ENCODE assay signal across 29 cellular contexts in the genomic region with DNA sequence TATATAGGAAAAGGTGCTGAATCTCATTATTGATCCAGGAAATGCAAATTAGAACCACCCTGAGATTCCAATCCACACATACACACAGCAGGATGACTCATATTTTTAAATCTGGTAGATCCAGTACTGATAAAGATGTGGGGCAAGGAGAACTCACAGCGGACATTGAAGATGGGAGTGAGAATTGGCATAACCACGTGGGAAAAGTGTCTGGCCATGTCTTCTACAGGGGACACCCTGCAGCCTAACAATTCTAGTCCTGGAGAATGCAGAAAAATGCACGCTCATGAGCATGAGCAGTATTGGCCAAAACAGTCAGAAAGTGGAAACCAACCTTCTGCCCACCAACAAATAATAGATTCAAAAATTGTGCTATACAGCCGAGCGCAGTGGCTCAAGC. TPM values are rescaled to one million over a fixed set of nuclear protein-coding genes. Genes with fewer than 3 reads are reported as not detected.
DNase-seq lines count a peak whose midpoint lies in the region; ATAC-seq and TF ChIP-seq lines count a peak whose summit lies in the region.
"Had no signal": no experiment of that assay in that cellular context is flagged by ENCODE, and none has a peak within 500 bp of the region (broad histone marks: within the 10 kb centered on the region; RNA-seq: fewer than 3 reads in every experiment).

No MANE protein-coding gene starts in this region.

- no peaks in the 10 kb centered on the region for H3K4me1 Mint-ChIP-seq in activated naive CD4-positive, alpha-beta T cell treated with anti-CD3 and anti-CD28 coated beads, Interleukin-2, amount 50 U/mL, for 24 hours
- peaks cover 34% of the 10 kb centered on the region for H3K4me1 Mint-ChIP-seq in stimulated activated memory B cell treated with anti-CD40 and anti-IgM and Interleukin-4, amounts not matched to agents 10 μg/mL and 1 μg/mL and 100 μg/mL, for 72 hours
- H3K4me1 Mint-ChIP-seq in H9 = peaks cover 7 to 8% of the 10 kb centered on the region in 2 experiments; a peak in 3 of 4 replicates

- H2BK15ac ChIP-seq in H9 (ENCODE audit: low read depth, low read length) = no peak overlapping the region

- H3K56ac ChIP-seq in H9 (ENCODE audit: insufficient read length, low read depth, low read length) = no peak overlapping the region

- H3K27me3 Mint-ChIP-seq in activated naive CD4-positive, alpha-beta T cell treated with anti-CD3 and anti-CD28 coated beads, Interleukin-2, amount 50 U/mL, for 24 hours = no peaks in the 10 kb centered on the region
- H3K27me3 Mint-ChIP-seq in stimulated activated memory B cell treated with anti-CD40 and anti-IgM and Interleukin-4, amounts not matched to agents 10 μg/mL and 1 μg/mL and 100 μg/mL, for 72 hours = peaks cover 18% of the 10 kb centered on the region
- peaks cover 30% of the 10 kb centered on the region for H3K27me3 Mint-ChIP-seq in H9 (ENCODE audit: low read depth)
- H3K27me3 Mint-ChIP-seq: activated naive CD8-positive, alpha-beta T cell; naive thymus-derived CD8-positive, alpha-beta T cell had no signal

- H3K27me3 ChIP-seq in H9 (ENCODE audit: insufficient read depth, low read length) = no peaks in the 10 kb centered on the region
- H3K27me3 ChIP-seq: ascending aorta, esophagus squamous epithelium, gastroesophageal sphincter had no signal

- H3K4me1 ChIP-seq in H9 (ENCODE audit: insufficient read depth, low read length) = no peaks in the 10 kb centered on the region; the same call in 1 of the 2 replicates
- H3K4me1 ChIP-seq: ascending aorta had no signal

- no peaks in the 10 kb centered on the region for H3K9me3 ChIP-seq in H9 (ENCODE audit: control insufficient read depth, low read depth, low read length)
- H3K9me3 ChIP-seq: ascending aorta, esophagus squamous epithelium, gastroesophageal sphincter had no signal

- H3K4me3 ChIP-seq in epithelial cell of esophagus (ENCODE audit: low read length) = no peak overlapping the region
- H3K4me3 ChIP-seq: ascending aorta, esophagus squamous epithelium, gastroesophageal sphincter had no signal

- H4K5ac ChIP-seq in H9 (ENCODE audit: insufficient read length, low read depth, low read length) = no peak overlapping the region

- H2AFZ ChIP-seq in H9 (ENCODE audit: low read length) = no peak overlapping the region

- H3K79me1 ChIP-seq in H9 (ENCODE audit: insufficient read depth, low read depth, low read length, poor library complexity, severe bottlenecking) = no peaks in the 10 kb centered on the region

- POLR2A ChIA-PET in RWPE1 (lab: Yijun Ruan, JAX; ENCODE audit: low non-redundant PET) = no interaction called here

- no peak for ATAC-seq in stimulated activated memory B cell treated with anti-CD40 and anti-IgM and Interleukin-4, amounts not matched to agents 10 μg/mL and 1 μg/mL and 100 μg/mL, for 72 hours
- ATAC-seq in HG03280 (IDR thresholded peaks at IDR 0.05; ENCODE audit: unreplicated experiment) = no peak
- ATAC-seq: activated T-cell treated with anti-CD3 and anti-CD28 coated beads, Interleukin-2, amount 50 U/mL, for 72 hours; gastroesophageal sphincter; naive thymus-derived CD8-positive, alpha-beta T cell; sciatic nerve had no signal

- no peaks in the 10 kb centered on the region for H3K23me2 ChIP-seq in H9 (ENCODE audit: insufficient read length, low read depth, low read length, poor library complexity, severe bottlenecking)

- H2BK12ac ChIP-seq in H9 (ENCODE audit: insufficient read length, low read depth, low read length) = no peak overlapping the region

- no peak overlapping the region for H3T11ph ChIP-seq in H9 (ENCODE audit: low read length)

- H4K20me1 ChIP-seq in H9 (ENCODE audit: control insufficient read depth, insufficient read depth, insufficient read length) = no peaks in the 10 kb centered on the region

- no peak overlapping the region for H3K18ac ChIP-seq in H9 (ENCODE audit: insufficient read length, low read depth, low read length)

- no peaks in the 10 kb centered on the region for H3K79me2 ChIP-seq in H9 (ENCODE audit: insufficient read depth, low read length)

- H3K23ac ChIP-seq in H9 (ENCODE audit: insufficient read length, low read depth, low read length) = no peak overlapping the region

- H3K27ac Mint-ChIP-seq in activated naive CD4-positive, alpha-beta T cell treated with anti-CD3 and anti-CD28 coated beads, Interleukin-2, amount 50 U/mL, for 24 hours = peak overlapping the region; percentile 35
- peak overlapping the region; percentile 44 for H3K27ac Mint-ChIP-seq in stimulated activated memory B cell treated with anti-CD40 and anti-IgM and Interleukin-4, amounts not matched to agents 10 μg/mL and 1 μg/mL and 100 μg/mL, for 72 hours
- H3K27ac Mint-ChIP-seq in H9 = no peak overlapping the region; a peak in 1 of 7 replicates
- H3K27ac Mint-ChIP-seq: activated T-cell treated with anti-CD3 and anti-CD28 coated beads, Interleukin-2, amount 50 U/mL, for 72 hours had no signal

- no peaks in the 10 kb centered on the region for H3K9me3 Mint-ChIP-seq in activated naive CD4-positive, alpha-beta T cell treated with anti-CD3 and anti-CD28 coated beads, Interleukin-2, amount 50 U/mL, for 24 hours
- H3K9me3 Mint-ChIP-seq in stimulated activated memory B cell treated with anti-CD40 and anti-IgM and Interleukin-4, amounts not matched to agents 10 μg/mL and 1 μg/mL and 100 μg/mL, for 72 hours = no peaks in the 10 kb centered on the region
- peaks cover 0 to 3% of the 10 kb centered on the region in 2 experiments; a peak in 1 of 5 replicates for H3K9me3 Mint-ChIP-seq in H9
- H3K9me3 Mint-ChIP-seq: activated T-cell treated with anti-CD3 and anti-CD28 coated beads, Interleukin-2, amount 50 U/mL, for 72 hours; naive thymus-derived CD8-positive, alpha-beta T cell had no signal

- H3K4ac ChIP-seq in H9 (ENCODE audit: low read depth, low read length) = no peak overlapping the region

- WGBS in H9 (ENCODE audit: extremely low coverage, insufficient read length, low lambda C conversion rate) = no CpG with 5 or more reads among the region's 5 CpGs

- no peak overlapping the region for H2BK120ac ChIP-seq in H9 (ENCODE audit: low read depth, low read length, poor library complexity, severe bottlenecking)

- no peak for TF ChIP-seq CTCF in RWPE1 (conservative IDR thresholded peaks at IDR 0.05; ENCODE audit: low read depth)
- no peak for TF ChIP-seq CTCF in epithelial cell of esophagus (IDR thresholded peaks at IDR 0.05; ENCODE audit: insufficient read depth, low read depth, low read length, missing control alignments)
- no peak for TF ChIP-seq CTCF in H9 (conservative IDR thresholded peaks at IDR 0.05)

- H3K4me3 Mint-ChIP-seq in activated naive CD4-positive, alpha-beta T cell treated with anti-CD3 and anti-CD28 coated beads, Interleukin-2, amount 50 U/mL, for 24 hours = no peak overlapping the region
- H3K4me3 Mint-ChIP-seq in stimulated activated memory B cell treated with anti-CD40 and anti-IgM and Interleukin-4, amounts not matched to agents 10 μg/mL and 1 μg/mL and 100 μg/mL, for 72 hours = no peak overlapping the region
- H3K4me3 Mint-ChIP-seq in H9 = no peak overlapping the region
- H3K4me3 Mint-ChIP-seq: activated naive CD8-positive, alpha-beta T cell; activated T-cell treated with anti-CD3 and anti-CD28 coated beads, Interleukin-2, amount 50 U/mL, for 72 hours had no signal

- no peak overlapping the region for H2BK5ac ChIP-seq in H9 (ENCODE audit: insufficient read length, low read length)

- CTCF ChIA-PET in RWPE1 (lab: Yijun Ruan, JAX) = no interaction called here

- no peak for DNase-seq in activated naive CD4-positive, alpha-beta T cell treated with Interleukin-2 at 50 U/mL for 16 hours
- DNase-seq in RWPE1 (ENCODE audit: low spot score) (no peak), epithelial cell of esophagus (ENCODE audit: low read depth) (peak; percentile 67), H9 (no peak), DMS114 treated with DMSO at 0.1 percent for 48 hours (lab: John Stamatoyannopoulos, UW; ENCODE audit: unreplicated experiment) (no peak)
- DNase-seq: activated CD4-positive, alpha-beta T cell treated with anti-CD3 and anti-CD28 coated beads for 1 hour; activated T-cell treated with anti-CD3 and anti-CD28 coated beads, Interleukin-2, amount 50 U/mL, for 72 hours; COR-L47; effector CD4-positive, alpha-beta T cell; esophagus squamous epithelium; H7; MM.1S; naive thymus-derived CD8-positive, alpha-beta T cell; NCI-H1436 treated with DMSO at 0.1 percent for 48 hours; NCI-H526 treated with DMSO at 0.1 percent for 48 hours; stimulated activated CD8-positive, alpha-beta memory T cell treated with anti-CD3 and anti-CD28 coated beads, Interleukin-4, amount 100 ng/mL, for 48 hours; substantia nigra had no signal

- H3K27ac ChIP-seq in RWPE1 (peak overlapping the region; percentile 38; the same call in 1 of the 2 replicates), H9 (ENCODE audit: insufficient read length, low read depth, low read length) (no peak overlapping the region)
- H3K27ac ChIP-seq: ascending aorta, gastroesophageal sphincter had no signal

- H2AK5ac ChIP-seq in H9 (ENCODE audit: insufficient read length, low read length) = no peak overlapping the region

- no peak overlapping the region for H3K9ac ChIP-seq in H9 (ENCODE audit: extremely low read depth, insufficient read length, low read length)

- no peaks in the 10 kb centered on the region for H3K36me3 Mint-ChIP-seq in activated naive CD4-positive, alpha-beta T cell treated with anti-CD3 and anti-CD28 coated beads, Interleukin-2, amount 50 U/mL, for 24 hours
- H3K36me3 Mint-ChIP-seq in stimulated activated memory B cell treated with anti-CD40 and anti-IgM and Interleukin-4, amounts not matched to agents 10 μg/mL and 1 μg/mL and 100 μg/mL, for 72 hours = no peaks in the 10 kb centered on the region
- H3K36me3 Mint-ChIP-seq in H9 (ENCODE audit: insufficient read depth in 1 of 3, low read depth in 3 of 3) = no peaks in the 10 kb centered on the region; a peak in 1 of 7 replicates
- H3K36me3 Mint-ChIP-seq: activated naive CD8-positive, alpha-beta T cell; naive thymus-derived CD8-positive, alpha-beta T cell had no signal

- no peak overlapping the region for H2BK20ac ChIP-seq in H9 (ENCODE audit: low read depth, low read length, poor library complexity, severe bottlenecking)

- H4K91ac ChIP-seq in H9 (ENCODE audit: insufficient read length, low read depth, low read length) = no peak overlapping the region

- H4K8ac ChIP-seq in H9 (replicated peaks; ENCODE audit: insufficient read length, low read depth, low read length) = no peak overlapping the region

- H3K14ac ChIP-seq in H9 (ENCODE audit: insufficient read depth, low read length) = no peak overlapping the region

- H3K4me2 ChIP-seq in H9 (ENCODE audit: insufficient read depth, insufficient read length, low read length) = no peak overlapping the region

RNA-seq across cellular contexts. Expression of gene BCL3, which starts 13.5 kb away (rescaled TPM):
- 1.2 and 2.2 TPM in 2 replicates for total RNA-seq in H9 (2021)

RNA-seq across cellular contexts. Expression of gene CEACAM16, which starts 36.1 kb away (rescaled TPM):
- not detected in 2 replicates for total RNA-seq in H9 (2021)
- total RNA-seq: activated CD8-positive, alpha-beta memory T cell treated with anti-CD3 and anti-CD28 coated beads for 36 hours; activated T-cell treated with anti-CD3 and anti-CD28 coated beads, Interleukin-2, amount 50 U/mL, for 72 hours; ascending aorta; cerebellum; Daoy; esophagus squamous epithelium; gastroesophageal sphincter; H7; mesenteric fat pad; naive thymus-derived CD8-positive, alpha-beta T cell; sciatic nerve; ureter had no signal

RNA-seq across cellular contexts. Expression of gene CBLC, which starts 42.7 kb away (rescaled TPM):
- total RNA-seq in H9 (2021) = 14.2 and 15.9 TPM in 2 replicates
- total RNA-seq: activated CD8-positive, alpha-beta memory T cell treated with anti-CD3 and anti-CD28 coated beads for 36 hours; activated T-cell treated with anti-CD3 and anti-CD28 coated beads, Interleukin-2, amount 50 U/mL, for 72 hours; ascending aorta; Daoy; mesenteric fat pad; naive thymus-derived CD8-positive, alpha-beta T cell; sciatic nerve had no signal

Comparison
In these comparisons a context has a peak if more than half of its experiments do, and no peak if none do; other contexts are left out.
1. H3K27ac Mint-ChIP-seq: peak in activated naive CD4-positive, alpha-beta T cell treated with anti-CD3 and anti-CD28 coated beads, Interleukin-2, amount 50 U/mL, for 24 hours (single experiment) and stimulated activated memory B cell treated with anti-CD40 and anti-IgM and Interleukin-4, amounts not matched to agents 10 μg/mL and 1 μg/mL and 100 μg/mL, for 72 hours (single experiment); none in H9 (0 of 3).